23 cellular contexts compared by ENCODE assay signal in genomic region chrX:22357621-22358020, GRCh38.
"Had no signal": no experiment of that assay in that cellular context is flagged by ENCODE, and none has a peak within 500 bp of the region (broad histone marks: within the 10 kb centered on the region; RNA-seq: fewer than 3 reads in every experiment).

No MANE protein-coding gene starts in this region.

- H3K36me3 Mint-ChIP-seq: immature natural killer cell; naive B cell; stimulated activated naive B cell treated with anti-CD40 and anti-IgM and Interleukin-4, amounts not matched to agents 10 μg/mL and 1 μg/mL and 100 μg/mL, for 72 hours had no signal

- H3K4me1 Mint-ChIP-seq: immature natural killer cell; naive B cell; stimulated activated naive B cell treated with anti-CD40 and anti-IgM and Interleukin-4, amounts not matched to agents 10 μg/mL and 1 μg/mL and 100 μg/mL, for 72 hours; stimulated activated naive CD8-positive, alpha-beta T cell treated with anti-CD3 and anti-CD28 coated beads, Interleukin-15, amount 100 ng/mL, for 72 hours had no signal

- H3K9me3 ChIP-seq: esophagus muscularis mucosa, psoas muscle, right lobe of liver, testis, transverse colon had no signal

- H3K4me3 Mint-ChIP-seq: immature natural killer cell; naive B cell; nephron progenitor cell; stimulated activated naive B cell treated with anti-CD40 and anti-IgM and Interleukin-4, amounts not matched to agents 10 μg/mL and 1 μg/mL and 100 μg/mL, for 72 hours; stimulated activated naive CD8-positive, alpha-beta T cell treated with anti-CD3 and anti-CD28 coated beads, Interleukin-15, amount 100 ng/mL, for 72 hours had no signal

- H3K27ac Mint-ChIP-seq: immature natural killer cell; naive B cell; nephron progenitor cell; stimulated activated naive B cell treated with anti-CD40 and anti-IgM and Interleukin-4, amounts not matched to agents 10 μg/mL and 1 μg/mL and 100 μg/mL, for 72 hours; stimulated activated naive CD8-positive, alpha-beta T cell treated with anti-CD3 and anti-CD28 coated beads, Interleukin-15, amount 100 ng/mL, for 72 hours had no signal

- H3K9me3 Mint-ChIP-seq: stimulated activated naive CD8-positive, alpha-beta T cell treated with anti-CD3 and anti-CD28 coated beads, Interleukin-15, amount 100 ng/mL, for 72 hours had no signal

- H3K27ac ChIP-seq: dorsolateral prefrontal cortex, epithelial cell of prostate, esophagus muscularis mucosa, foreskin keratinocyte, psoas muscle, right lobe of liver, testis, transverse colon had no signal

- H3K4me1 ChIP-seq: esophagus muscularis mucosa, foreskin keratinocyte, psoas muscle, right lobe of liver, testis, transverse colon had no signal

- H3K36me3 ChIP-seq: esophagus muscularis mucosa, right lobe of liver, transverse colon had no signal

- H3K4me3 ChIP-seq: dorsolateral prefrontal cortex, esophagus muscularis mucosa, lung, psoas muscle, right lobe of liver, testis, transverse colon had no signal

- DNase-seq: cortex of kidney; dorsolateral prefrontal cortex; effector CD8-positive, alpha-beta T cell; foreskin keratinocyte; immature natural killer cell; left colon; left ventricle myocardium superior; mesenchymal stem cell; midbrain; naive B cell; nephron progenitor cell; psoas muscle; retina; right lobe of liver; stimulated activated CD4-positive, alpha-beta T cell treated with anti-CD3 and anti-CD28 coated beads, Interleukin-2, amount 100 ng/mL, for 24 hours; stimulated activated CD4-positive, alpha-beta T cell treated with anti-CD3 and anti-CD28 coated beads, Interleukin-4, amount 100 ng/mL, for 4 hours; stimulated activated naive B cell treated with anti-CD40 and anti-IgM and Interleukin-4, amounts not matched to agents 10 μg/mL and 1 μg/mL and 100 μg/mL, for 72 hours; stimulated activated naive CD8-positive, alpha-beta T cell treated with anti-CD3 and anti-CD28 coated beads, Interleukin-15, amount 100 ng/mL, for 72 hours; testis; transverse colon had no signal

- H3K27me3 Mint-ChIP-seq: naive B cell; stimulated activated naive CD8-positive, alpha-beta T cell treated with anti-CD3 and anti-CD28 coated beads, Interleukin-15, amount 100 ng/mL, for 72 hours had no signal

- H3K27me3 ChIP-seq: esophagus muscularis mucosa, foreskin keratinocyte, right lobe of liver, testis, transverse colon had no signal
